22 cellular contexts compared by ENCODE assay signal in genomic region chr1:9071554-9072235, GRCh38. TPM values are rescaled to one million over a fixed set of nuclear protein-coding genes. Genes with fewer than 3 reads are reported as not detected.
"Had no signal": no experiment of that assay in that cellular context is flagged by ENCODE, and none has a peak within 500 bp of the region (broad histone marks: within the 10 kb centered on the region; RNA-seq: fewer than 3 reads in every experiment).

No MANE protein-coding gene starts in this region.

- ATAC-seq: activated T-cell treated with anti-CD3 and anti-CD28 coated beads, Interleukin-2, amount 50 U/mL, for 72 hours; lower lobe of right lung; naive thymus-derived CD4-positive, alpha-beta T cell; right cardiac atrium; stimulated activated naive B cell treated with anti-CD40 and anti-IgM and Interleukin-4, amounts not matched to agents 10 μg/mL and 1 μg/mL and 100 μg/mL, for 72 hours; upper lobe of right lung had no signal

- H3K27ac ChIP-seq: breast epithelium, dorsolateral prefrontal cortex, lower lobe of right lung, suprapubic skin, upper lobe of right lung had no signal

- H3K4me3 ChIP-seq: breast epithelium, dorsolateral prefrontal cortex, lower lobe of right lung, suprapubic skin, upper lobe of right lung had no signal

- H3K27me3 ChIP-seq: breast epithelium, dorsolateral prefrontal cortex, esophagus muscularis mucosa, suprapubic skin, upper lobe of right lung had no signal

- DNase-seq: activated CD4-positive, alpha-beta memory T cell treated with anti-CD3 and anti-CD28 coated beads for 36 hours; activated CD8-positive, alpha-beta memory T cell treated with anti-CD3 and anti-CD28 coated beads, Interleukin-2, amount 50 U/mL, for 4 hours; activated naive CD8-positive, alpha-beta T cell treated with anti-CD3 and anti-CD28 coated beads, Interleukin-2, amount 10 ng/mL, durations not matched to agents 7 days and 5 days; activated T-cell treated with anti-CD3 and anti-CD28 coated beads, Interleukin-2, amount 50 U/mL, for 72 hours; anterior cingulate cortex; dorsolateral prefrontal cortex; foreskin melanocyte; head of caudate nucleus; islet precursor cell; lower lobe of right lung; naive thymus-derived CD4-positive, alpha-beta T cell; nucleus accumbens; right cardiac atrium; stimulated activated CD4-positive, alpha-beta T cell treated with anti-CD3 and anti-CD28 coated beads, Interleukin-1b, Interleukin-23, amount 100 ng/mL, for 48 hours; stimulated activated naive B cell treated with anti-CD40 and anti-IgM and Interleukin-4, amounts not matched to agents 10 μg/mL and 1 μg/mL and 100 μg/mL, for 72 hours; SW 1271; upper lobe of right lung had no signal

- H3K9me3 ChIP-seq: breast epithelium, esophagus muscularis mucosa, lower lobe of right lung, suprapubic skin, upper lobe of right lung had no signal

- H3K4me1 ChIP-seq: breast epithelium had no signal

- H3K36me3 ChIP-seq: breast epithelium, esophagus muscularis mucosa, lower lobe of right lung, suprapubic skin, upper lobe of right lung had no signal

RNA-seq across cellular contexts. Expression of gene SLC2A5, which starts 2.3 kb away (rescaled TPM):
- total RNA-seq: activated CD4-positive, alpha-beta memory T cell treated with anti-CD3 and anti-CD28 coated beads for 36 hours; activated naive CD8-positive, alpha-beta T cell treated with anti-CD3 and anti-CD28 coated beads, Interleukin-2, amount 10 ng/mL, durations not matched to agents 7 days and 5 days; activated T-cell treated with anti-CD3 and anti-CD28 coated beads, Interleukin-2, amount 50 U/mL, for 72 hours had no signal
- polyA plus RNA-seq: naive thymus-derived CD4-positive, alpha-beta T cell had no signal

RNA-seq across cellular contexts. Expression of gene SLC2A7, which starts 45.5 kb away (rescaled TPM):
- total RNA-seq: activated CD4-positive, alpha-beta memory T cell treated with anti-CD3 and anti-CD28 coated beads for 36 hours; breast epithelium; chondrocyte; esophagus muscularis mucosa; lower lobe of right lung; naive thymus-derived CD4-positive, alpha-beta T cell; posterior vena cava; right cardiac atrium; suprapubic skin; upper lobe of right lung had no signal
- polyA plus RNA-seq: right cardiac atrium had no signal
